ENCODE assay signal across 1 cellular context in the genomic region with DNA sequence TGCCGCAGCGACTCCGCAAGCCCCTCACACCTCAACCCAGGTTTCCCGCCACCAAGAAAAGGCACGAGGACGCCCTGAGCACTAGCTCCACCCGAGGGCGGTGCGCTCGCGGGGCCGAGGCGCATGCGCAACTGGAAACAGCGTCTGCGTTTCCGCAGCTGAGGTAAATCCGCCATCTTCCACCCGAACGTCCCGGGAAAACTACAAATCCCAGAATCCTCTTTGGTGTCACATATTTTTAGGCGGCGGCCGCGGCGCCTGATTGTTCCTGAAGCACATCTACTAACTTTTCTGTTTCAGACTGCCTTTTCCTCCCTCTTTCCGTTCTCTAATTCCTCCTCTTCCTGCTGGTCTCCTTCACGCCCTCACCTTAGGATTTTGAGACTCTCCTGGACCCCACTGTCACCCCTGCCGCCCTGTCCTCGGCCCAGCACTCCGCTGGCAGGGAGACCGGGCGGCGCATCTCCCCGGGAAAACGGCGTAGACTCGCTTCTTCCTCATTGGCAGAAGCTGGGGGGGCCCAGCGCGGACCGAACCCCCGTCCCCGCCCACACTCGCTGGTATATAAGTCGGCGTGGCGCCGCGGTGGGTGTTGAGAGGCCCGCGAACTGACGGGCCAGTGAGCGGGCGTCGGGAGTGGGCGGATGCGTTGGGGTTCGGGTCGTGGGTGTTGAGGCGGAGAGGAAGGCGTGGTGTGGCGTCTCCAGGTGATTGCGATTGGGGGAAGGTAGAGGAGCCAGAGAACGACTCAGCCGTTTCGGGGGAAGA.
TF ChIP-seq lines count a peak whose summit lies in the region.

A gene with protein sequence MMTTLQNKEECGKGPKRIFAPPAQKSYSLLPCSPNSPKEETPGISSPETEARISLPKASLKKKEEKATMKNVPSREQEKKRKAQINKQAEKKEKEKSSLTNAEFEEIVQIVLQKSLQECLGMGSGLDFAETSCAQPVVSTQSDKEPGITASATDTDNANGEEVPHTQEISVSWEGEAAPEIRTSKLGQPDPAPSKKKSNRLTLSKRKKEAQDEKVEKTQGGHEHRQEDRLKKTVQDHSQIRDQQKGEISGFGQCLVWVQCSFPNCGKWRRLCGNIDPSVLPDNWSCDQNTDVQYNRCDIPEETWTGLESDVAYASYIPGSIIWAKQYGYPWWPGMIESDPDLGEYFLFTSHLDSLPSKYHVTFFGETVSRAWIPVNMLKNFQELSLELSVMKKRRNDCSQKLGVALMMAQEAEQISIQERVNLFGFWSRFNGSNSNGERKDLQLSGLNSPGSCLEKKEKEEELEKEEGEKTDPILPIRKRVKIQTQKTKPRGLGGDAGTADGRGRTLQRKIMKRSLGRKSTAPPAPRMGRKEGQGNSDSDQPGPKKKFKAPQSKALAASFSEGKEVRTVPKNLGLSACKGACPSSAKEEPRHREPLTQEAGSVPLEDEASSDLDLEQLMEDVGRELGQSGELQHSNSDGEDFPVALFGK (minus strand): TSS at position 505 of the 768 bp plus-strand sequence. CDS start 8,054 bp downstream, outside the sequence.

TF ChIP-seq in HepG2, 621 proteins besides CTCF, POLR2A, EP300 and RAD21 (continued from another document and continues in another):
- TF ChIP-seq, protein P1, sequence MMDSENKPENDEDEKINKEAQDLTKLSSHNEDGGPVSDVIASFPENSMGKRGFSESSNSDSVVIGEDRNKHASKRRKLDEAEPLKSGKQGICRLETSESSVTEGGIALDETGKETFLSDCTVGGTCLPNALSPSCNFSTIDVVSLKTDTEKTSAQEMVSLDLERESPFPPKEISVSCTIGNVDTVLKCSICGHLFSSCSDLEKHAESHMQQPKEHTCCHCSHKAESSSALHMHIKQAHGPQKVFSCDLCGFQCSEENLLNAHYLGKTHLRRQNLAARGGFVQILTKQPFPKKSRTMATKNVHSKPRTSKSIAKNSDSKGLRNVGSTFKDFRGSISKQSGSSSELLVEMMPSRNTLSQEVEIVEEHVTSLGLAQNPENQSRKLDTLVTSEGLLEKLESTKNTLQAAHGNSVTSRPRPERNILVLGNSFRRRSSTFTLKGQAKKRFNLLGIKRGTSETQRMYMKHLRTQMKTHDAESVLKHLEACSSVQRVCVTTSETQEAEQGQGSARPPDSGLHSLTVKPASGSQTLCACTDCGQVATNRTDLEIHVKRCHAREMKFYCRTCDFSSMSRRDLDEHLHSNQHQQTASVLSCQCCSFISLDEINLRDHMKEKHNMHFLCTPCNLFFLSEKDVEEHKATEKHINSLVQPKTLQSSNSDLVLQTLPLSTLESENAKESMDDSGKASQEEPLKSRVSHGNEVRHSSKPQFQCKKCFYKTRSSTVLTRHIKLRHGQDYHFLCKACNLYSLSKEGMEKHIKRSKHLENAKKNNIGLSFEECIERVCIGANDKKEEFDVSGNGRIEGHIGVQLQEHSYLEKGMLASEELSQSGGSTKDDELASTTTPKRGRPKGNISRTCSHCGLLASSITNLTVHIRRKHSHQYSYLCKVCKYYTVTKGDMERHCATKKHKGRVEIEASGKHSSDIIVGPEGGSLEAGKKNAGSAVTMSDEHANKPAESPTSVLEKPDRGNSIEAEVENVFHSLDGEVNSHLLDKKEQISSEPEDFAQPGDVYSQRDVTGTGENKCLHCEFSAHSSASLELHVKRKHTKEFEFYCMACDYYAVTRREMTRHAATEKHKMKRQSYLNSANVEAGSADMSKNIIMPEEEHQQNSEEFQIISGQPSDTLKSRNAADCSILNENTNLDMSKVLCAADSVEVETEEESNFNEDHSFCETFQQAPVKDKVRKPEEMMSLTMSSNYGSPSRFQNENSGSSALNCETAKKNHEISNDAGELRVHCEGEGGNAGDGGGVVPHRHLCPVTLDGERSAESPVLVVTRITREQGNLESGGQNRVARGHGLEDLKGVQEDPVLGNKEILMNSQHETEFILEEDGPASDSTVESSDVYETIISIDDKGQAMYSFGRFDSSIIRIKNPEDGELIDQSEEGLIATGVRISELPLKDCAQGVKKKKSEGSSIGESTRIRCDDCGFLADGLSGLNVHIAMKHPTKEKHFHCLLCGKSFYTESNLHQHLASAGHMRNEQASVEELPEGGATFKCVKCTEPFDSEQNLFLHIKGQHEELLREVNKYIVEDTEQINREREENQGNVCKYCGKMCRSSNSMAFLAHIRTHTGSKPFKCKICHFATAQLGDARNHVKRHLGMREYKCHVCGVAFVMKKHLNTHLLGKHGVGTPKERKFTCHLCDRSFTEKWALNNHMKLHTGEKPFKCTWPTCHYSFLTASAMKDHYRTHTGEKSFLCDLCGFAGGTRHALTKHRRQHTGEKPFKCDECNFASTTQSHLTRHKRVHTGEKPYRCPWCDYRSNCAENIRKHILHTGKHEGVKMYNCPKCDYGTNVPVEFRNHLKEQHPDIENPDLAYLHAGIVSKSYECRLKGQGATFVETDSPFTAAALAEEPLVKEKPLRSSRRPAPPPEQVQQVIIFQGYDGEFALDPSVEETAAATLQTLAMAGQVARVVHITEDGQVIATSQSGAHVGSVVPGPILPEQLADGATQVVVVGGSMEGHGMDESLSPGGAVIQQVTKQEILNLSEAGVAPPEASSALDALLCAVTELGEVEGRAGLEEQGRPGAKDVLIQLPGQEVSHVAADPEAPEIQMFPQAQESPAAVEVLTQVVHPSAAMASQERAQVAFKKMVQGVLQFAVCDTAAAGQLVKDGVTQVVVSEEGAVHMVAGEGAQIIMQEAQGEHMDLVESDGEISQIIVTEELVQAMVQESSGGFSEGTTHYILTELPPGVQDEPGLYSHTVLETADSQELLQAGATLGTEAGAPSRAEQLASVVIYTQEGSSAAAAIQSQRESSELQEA (CRISPR knock-in tag; IDR thresholded peaks at IDR 0.05; ENCODE audit: not compliant biosample characterization) = no peak
- peak; percentile 96 for TF ChIP-seq ZNF232 (CRISPR knock-in tag; IDR thresholded peaks at IDR 0.05; ENCODE audit: borderline replicate concordance)
- TF ChIP-seq AGO2 (optimal IDR thresholded peaks at IDR 0.05; ENCODE audit: low read depth, low read length) = peak; percentile 92
- 0 out of 2 replicates have a peak, but pooled peaks have one; percentile 82 for TF ChIP-seq NCOA5 (CRISPR knock-in tag; IDR thresholded peaks at IDR 0.05)
- TF ChIP-seq, protein P2, sequence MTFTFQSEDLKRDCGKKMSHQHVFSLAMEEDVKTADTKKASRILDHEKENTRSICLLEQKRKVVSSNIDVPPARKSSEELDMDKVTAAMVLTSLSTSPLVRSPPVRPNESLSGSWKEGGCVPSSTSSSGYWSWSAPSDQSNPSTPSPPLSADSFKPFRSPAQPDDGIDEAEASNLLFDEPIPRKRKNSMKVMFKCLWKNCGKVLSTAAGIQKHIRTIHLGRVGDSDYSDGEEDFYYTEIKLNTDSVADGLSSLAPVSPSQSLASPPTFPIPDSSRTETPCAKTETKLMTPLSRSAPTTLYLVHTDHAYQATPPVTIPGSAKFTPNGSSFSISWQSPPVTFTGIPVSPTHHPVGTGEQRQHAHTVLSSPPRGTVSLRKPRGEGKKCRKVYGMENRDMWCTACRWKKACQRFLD (CRISPR knock-in tag; IDR thresholded peaks at IDR 0.05; ENCODE audit: borderline replicate concordance) = peak; percentile 82; the same call in 1 of the 2 replicates
- TF ChIP-seq, protein P3, sequence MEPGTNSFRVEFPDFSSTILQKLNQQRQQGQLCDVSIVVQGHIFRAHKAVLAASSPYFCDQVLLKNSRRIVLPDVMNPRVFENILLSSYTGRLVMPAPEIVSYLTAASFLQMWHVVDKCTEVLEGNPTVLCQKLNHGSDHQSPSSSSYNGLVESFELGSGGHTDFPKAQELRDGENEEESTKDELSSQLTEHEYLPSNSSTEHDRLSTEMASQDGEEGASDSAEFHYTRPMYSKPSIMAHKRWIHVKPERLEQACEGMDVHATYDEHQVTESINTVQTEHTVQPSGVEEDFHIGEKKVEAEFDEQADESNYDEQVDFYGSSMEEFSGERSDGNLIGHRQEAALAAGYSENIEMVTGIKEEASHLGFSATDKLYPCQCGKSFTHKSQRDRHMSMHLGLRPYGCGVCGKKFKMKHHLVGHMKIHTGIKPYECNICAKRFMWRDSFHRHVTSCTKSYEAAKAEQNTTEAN (CRISPR knock-in tag; conservative IDR thresholded peaks at IDR 0.05) = 0 out of 2 replicates have a peak, but pooled peaks have one; percentile 40
- no peak; the same call in 1 of the 2 replicates for TF ChIP-seq JDP2 (CRISPR knock-in tag; IDR thresholded peaks at IDR 0.05; ENCODE audit: borderline replicate concordance)
- TF ChIP-seq ZNF124 (CRISPR knock-in tag; IDR thresholded peaks at IDR 0.05) = no peak
- TF ChIP-seq, protein P4, sequence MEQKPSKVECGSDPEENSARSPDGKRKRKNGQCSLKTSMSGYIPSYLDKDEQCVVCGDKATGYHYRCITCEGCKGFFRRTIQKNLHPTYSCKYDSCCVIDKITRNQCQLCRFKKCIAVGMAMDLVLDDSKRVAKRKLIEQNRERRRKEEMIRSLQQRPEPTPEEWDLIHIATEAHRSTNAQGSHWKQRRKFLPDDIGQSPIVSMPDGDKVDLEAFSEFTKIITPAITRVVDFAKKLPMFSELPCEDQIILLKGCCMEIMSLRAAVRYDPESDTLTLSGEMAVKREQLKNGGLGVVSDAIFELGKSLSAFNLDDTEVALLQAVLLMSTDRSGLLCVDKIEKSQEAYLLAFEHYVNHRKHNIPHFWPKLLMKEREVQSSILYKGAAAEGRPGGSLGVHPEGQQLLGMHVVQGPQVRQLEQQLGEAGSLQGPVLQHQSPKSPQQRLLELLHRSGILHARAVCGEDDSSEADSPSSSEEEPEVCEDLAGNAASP (CRISPR knock-in tag; IDR thresholded peaks at IDR 0.05; ENCODE audit: borderline replicate concordance) = no peak; the same call in 1 of the 2 replicates
- TF ChIP-seq U2AF2 (IDR thresholded peaks at IDR 0.05; ENCODE audit: low read depth, low read length) = 0 out of 2 replicates have a peak, but pooled peaks have one; percentile 8
- no peak for TF ChIP-seq TCF7 (IDR thresholded peaks at IDR 0.05; ENCODE audit: low read depth)
- TF ChIP-seq SATB2 (CRISPR knock-in tag; IDR thresholded peaks at IDR 0.05) = peak; percentile 91
- TF ChIP-seq NR1H2 (CRISPR knock-in tag; IDR thresholded peaks at IDR 0.05; ENCODE audit: borderline replicate concordance, low read depth) = no peak; the same call in 1 of the 2 replicates
- TF ChIP-seq SMYD3 (CRISPR knock-in tag; IDR thresholded peaks at IDR 0.05) = peak; percentile 21; the same call in 1 of the 2 replicates
- peak; percentile 95; the same call in 1 of the 2 replicates for TF ChIP-seq ZNF816 (CRISPR knock-in tag; IDR thresholded peaks at IDR 0.05; ENCODE audit: borderline replicate concordance)
- peak; percentile 83 for TF ChIP-seq HIVEP1 (CRISPR knock-in tag; IDR thresholded peaks at IDR 0.05)
- no peak for TF ChIP-seq EHMT2 (IDR thresholded peaks at IDR 0.05; ENCODE audit: borderline replicate concordance, low read depth, low read length)
- no peak for TF ChIP-seq GATAD2A (CRISPR knock-in tag; IDR thresholded peaks at IDR 0.05)
- TF ChIP-seq RARG (CRISPR knock-in tag; IDR thresholded peaks at IDR 0.05; ENCODE audit: low read depth) = no peak
- no peak; the same call in 1 of the 2 replicates for TF ChIP-seq ZNF160 (CRISPR knock-in tag; IDR thresholded peaks at IDR 0.05)
- TF ChIP-seq, protein P5, sequence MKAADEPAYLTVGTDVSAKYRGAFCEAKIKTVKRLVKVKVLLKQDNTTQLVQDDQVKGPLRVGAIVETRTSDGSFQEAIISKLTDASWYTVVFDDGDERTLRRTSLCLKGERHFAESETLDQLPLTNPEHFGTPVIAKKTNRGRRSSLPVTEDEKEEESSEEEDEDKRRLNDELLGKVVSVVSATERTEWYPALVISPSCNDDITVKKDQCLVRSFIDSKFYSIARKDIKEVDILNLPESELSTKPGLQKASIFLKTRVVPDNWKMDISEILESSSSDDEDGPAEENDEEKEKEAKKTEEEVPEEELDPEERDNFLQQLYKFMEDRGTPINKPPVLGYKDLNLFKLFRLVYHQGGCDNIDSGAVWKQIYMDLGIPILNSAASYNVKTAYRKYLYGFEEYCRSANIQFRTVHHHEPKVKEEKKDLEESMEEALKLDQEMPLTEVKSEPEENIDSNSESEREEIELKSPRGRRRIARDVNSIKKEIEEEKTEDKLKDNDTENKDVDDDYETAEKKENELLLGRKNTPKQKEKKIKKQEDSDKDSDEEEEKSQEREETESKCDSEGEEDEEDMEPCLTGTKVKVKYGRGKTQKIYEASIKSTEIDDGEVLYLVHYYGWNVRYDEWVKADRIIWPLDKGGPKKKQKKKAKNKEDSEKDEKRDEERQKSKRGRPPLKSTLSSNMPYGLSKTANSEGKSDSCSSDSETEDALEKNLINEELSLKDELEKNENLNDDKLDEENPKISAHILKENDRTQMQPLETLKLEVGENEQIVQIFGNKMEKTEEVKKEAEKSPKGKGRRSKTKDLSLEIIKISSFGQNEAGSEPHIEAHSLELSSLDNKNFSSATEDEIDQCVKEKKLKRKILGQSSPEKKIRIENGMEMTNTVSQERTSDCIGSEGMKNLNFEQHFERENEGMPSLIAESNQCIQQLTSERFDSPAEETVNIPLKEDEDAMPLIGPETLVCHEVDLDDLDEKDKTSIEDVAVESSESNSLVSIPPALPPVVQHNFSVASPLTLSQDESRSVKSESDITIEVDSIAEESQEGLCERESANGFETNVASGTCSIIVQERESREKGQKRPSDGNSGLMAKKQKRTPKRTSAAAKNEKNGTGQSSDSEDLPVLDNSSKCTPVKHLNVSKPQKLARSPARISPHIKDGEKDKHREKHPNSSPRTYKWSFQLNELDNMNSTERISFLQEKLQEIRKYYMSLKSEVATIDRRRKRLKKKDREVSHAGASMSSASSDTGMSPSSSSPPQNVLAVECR (CRISPR knock-in tag; IDR thresholded peaks at IDR 0.05; ENCODE audit: borderline replicate concordance) = peak; percentile 77; the same call in 1 of the 2 replicates
- no peak for TF ChIP-seq NFE2 (CRISPR knock-in tag; IDR thresholded peaks at IDR 0.05)
- TF ChIP-seq, protein P6, sequence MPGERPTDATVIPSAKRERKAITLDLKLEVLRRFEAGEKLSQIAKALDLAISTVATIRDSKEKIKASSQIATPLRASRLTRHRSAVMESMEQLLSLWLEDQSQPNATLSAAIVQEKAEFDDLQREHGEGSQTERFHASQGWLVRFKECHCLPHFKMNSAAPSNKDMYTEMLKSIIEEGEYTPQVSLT (CRISPR knock-in tag; IDR thresholded peaks at IDR 0.05; ENCODE audit: borderline replicate concordance, low read depth) = no peak
- peak; percentile 83 for TF ChIP-seq GABPB1 (CRISPR knock-in tag; IDR thresholded peaks at IDR 0.05)
- TF ChIP-seq, protein P7, sequence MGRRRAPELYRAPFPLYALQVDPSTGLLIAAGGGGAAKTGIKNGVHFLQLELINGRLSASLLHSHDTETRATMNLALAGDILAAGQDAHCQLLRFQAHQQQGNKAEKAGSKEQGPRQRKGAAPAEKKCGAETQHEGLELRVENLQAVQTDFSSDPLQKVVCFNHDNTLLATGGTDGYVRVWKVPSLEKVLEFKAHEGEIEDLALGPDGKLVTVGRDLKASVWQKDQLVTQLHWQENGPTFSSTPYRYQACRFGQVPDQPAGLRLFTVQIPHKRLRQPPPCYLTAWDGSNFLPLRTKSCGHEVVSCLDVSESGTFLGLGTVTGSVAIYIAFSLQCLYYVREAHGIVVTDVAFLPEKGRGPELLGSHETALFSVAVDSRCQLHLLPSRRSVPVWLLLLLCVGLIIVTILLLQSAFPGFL (CRISPR knock-in tag; IDR thresholded peaks at IDR 0.05) = 0 out of 2 replicates have a peak, but pooled peaks have one; percentile 45
- 0 out of 2 replicates have a peak, but pooled peaks have one; percentile 43 for TF ChIP-seq ZBTB42 (CRISPR knock-in tag; IDR thresholded peaks at IDR 0.05)
- TF ChIP-seq ZFP90 (CRISPR knock-in tag; IDR thresholded peaks at IDR 0.05; ENCODE audit: borderline replicate concordance) = peak; percentile 69
- TF ChIP-seq DMAP1 (CRISPR knock-in tag; IDR thresholded peaks at IDR 0.05) = peak; percentile 41; the same call in 1 of the 2 replicates
- TF ChIP-seq POLR2AphosphoS2 (IDR thresholded peaks at IDR 0.05; ENCODE audit: low read depth, low read length) = peak; percentile 90
- TF ChIP-seq ZNF274 (CRISPR knock-in tag; IDR thresholded peaks at IDR 0.05) = no peak; the same call in 1 of the 2 replicates
- TF ChIP-seq ZNF589 (CRISPR knock-in tag; conservative IDR thresholded peaks at IDR 0.05) = peak; percentile 43; the same call in 1 of the 2 replicates
- TF ChIP-seq MATR3 (CRISPR knock-in tag; IDR thresholded peaks at IDR 0.05) = no peak
- peak; percentile 64 for TF ChIP-seq NRL (CRISPR knock-in tag; IDR thresholded peaks at IDR 0.05; ENCODE audit: borderline replicate concordance)
- TF ChIP-seq JUN (CRISPR knock-in tag; IDR thresholded peaks at IDR 0.05) = 0 out of 2 replicates have a peak, but pooled peaks have one; percentile 18
